In the genomic region with DNA sequence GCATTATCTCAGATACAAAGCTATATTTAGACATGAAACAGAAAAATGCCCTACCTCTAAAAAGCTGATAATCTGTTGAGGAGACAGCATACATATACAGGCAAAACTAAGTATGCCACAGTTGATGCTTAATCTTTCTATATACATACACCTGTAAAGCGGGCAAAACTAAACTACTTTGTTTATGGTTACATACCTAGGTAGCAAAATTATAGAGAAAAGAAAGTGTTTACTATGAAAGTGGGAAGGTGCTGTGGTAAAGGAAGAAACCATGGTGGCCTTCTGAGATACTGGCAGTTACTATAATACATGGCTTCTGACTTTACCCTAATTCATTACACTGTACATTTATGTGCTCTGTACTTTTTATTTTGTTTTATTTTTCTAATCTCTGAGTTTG, we compare ENCODE assay signal across 21 cellular contexts.
"Had no signal": no experiment of that assay in that cellular context is flagged by ENCODE, and none has a peak within 500 bp of the region (broad histone marks: within the 10 kb centered on the region; RNA-seq: fewer than 3 reads in every experiment).

No MANE protein-coding gene starts in this region.

- H3K27me3 ChIP-seq: adrenal gland, gastrocnemius medialis, neutrophil, thyroid gland had no signal

- H3K4me3 ChIP-seq: adrenal gland, gastrocnemius medialis, lung, thyroid gland had no signal

- H3K4me1 ChIP-seq: adrenal gland, gastrocnemius medialis, thyroid gland had no signal

- DNase-seq: activated CD4-positive, alpha-beta T cell treated with anti-CD3 and anti-CD28 coated beads, Interleukin-2, amount 50 U/mL, for 1 hour; activated gamma-delta T cell treated with Interleukin-2 at 50 U/mL for 16 hours; adrenal gland; cerebellar nuclear complex; effector CD8-positive, alpha-beta T cell; gastrocnemius medialis; head of caudate nucleus; kidney; stimulated activated CD4-positive, alpha-beta T cell treated with anti-CD3 and anti-CD28 coated beads, Interleukin-12 subunit alpha, Interleukin-12 subunit beta, amount 100 ng/mL, for 4 hours; stimulated activated CD4-positive, alpha-beta T cell treated with anti-CD3 and anti-CD28 coated beads, Interleukin-1b, Interleukin-23, amount 100 ng/mL, for 48 hours; stimulated activated CD8-positive, alpha-beta memory T cell treated with anti-CD3 and anti-CD28 coated beads, Interleukin-4, amount 100 ng/mL, for 48 hours; stimulated activated naive CD4-positive, alpha-beta T cell; T1000; thyroid gland had no signal

- FAIRE-seq: bronchial epithelial cell, kidney had no signal

- H3K27ac ChIP-seq: adrenal gland, gastrocnemius medialis, neutrophil, thyroid gland had no signal

- ATAC-seq: activated CD4-positive, CD25-positive, alpha-beta regulatory T cell treated with anti-CD3 and anti-CD28 coated beads, Interleukin-2, amount 50 U/mL, for 24 hours; activated naive CD4-positive, alpha-beta T cell treated with anti-CD3 and anti-CD28 coated beads, Interleukin-2, amount 50 U/mL, for 72 hours; esophagus mucosa; gastrocnemius medialis; left lobe of liver had no signal

- H3K36me3 ChIP-seq: gastrocnemius medialis, neutrophil had no signal
